8 cellular contexts compared by ENCODE assay signal in the genomic region with DNA sequence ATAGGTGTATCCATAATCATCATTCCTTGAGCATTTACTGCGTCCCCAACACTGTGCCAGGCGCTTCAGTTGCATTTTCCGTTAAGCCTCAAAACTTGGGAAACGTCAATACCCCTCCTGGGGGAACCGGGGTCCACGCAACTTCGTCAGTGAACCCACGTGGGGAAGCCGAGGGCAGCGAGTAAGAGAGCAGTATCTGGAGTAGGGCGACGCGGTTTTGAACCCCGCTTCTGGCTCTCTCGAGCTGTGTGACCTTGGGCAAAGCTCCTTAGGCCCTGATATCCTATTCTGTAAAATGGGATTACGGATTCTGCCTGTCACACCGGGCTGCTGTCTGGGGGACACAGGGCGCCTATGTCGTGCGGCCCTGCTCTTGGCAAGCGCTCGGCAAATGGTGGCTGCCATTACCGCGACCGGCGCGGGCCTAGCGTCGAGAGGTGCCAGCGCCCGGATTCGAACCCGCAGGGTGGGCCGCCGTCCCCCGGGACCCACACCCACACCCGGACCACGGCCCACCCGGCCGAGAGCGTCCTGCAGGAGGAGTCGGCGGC. TPM values are rescaled to one million over a fixed set of nuclear protein-coding genes. Genes with fewer than 3 reads are reported as not detected.
A peak's percentile ranks its signal among the peaks of the same experiment; 100 is the strongest.
DNase-seq lines count a peak whose midpoint lies in the region; ATAC-seq and TF ChIP-seq lines count a peak whose summit lies in the region.

No MANE protein-coding gene starts in this region.

- H3K27me3 ChIP-seq in BJ (ENCODE audit: control insufficient read depth, insufficient read depth, low read length) (peaks cover 5% of the 10 kb centered on the region), SJCRH30 (no peaks in the 10 kb centered on the region)

- H3K4me1 ChIP-seq in SJCRH30: peaks cover 31% of the 10 kb centered on the region; the same call in 1 of the 2 replicates

- TF ChIP-seq CTCF in BJ (IDR thresholded peaks at IDR 0.05; ENCODE audit: insufficient read depth, low read depth, low read length) (no peak), fibroblast of pulmonary artery (IDR thresholded peaks at IDR 0.05; ENCODE audit: low read length, missing control alignments) (no peak), retinal pigment epithelial cell (conservative IDR thresholded peaks at IDR 0.05; ENCODE audit: low read depth, low read length) (no peak)

- no peaks in the 10 kb centered on the region for H3K9me3 ChIP-seq in SJCRH30 (replicated peaks)

- DNase-seq in BJ (ENCODE audit: low read depth) (no peak), SJCRH30 (no peak), fibroblast of pulmonary artery (ENCODE audit: low read depth) (peak; percentile 6), retinal pigment epithelial cell (ENCODE audit: low read depth) (no peak)
- DNase-seq in stimulated activated naive CD4-positive, alpha-beta T cell (lab: John Stamatoyannopoulos, UW): no peak
- DNase-seq in stimulated activated CD4-positive, alpha-beta T cell treated with anti-CD3 and anti-CD28 coated beads, Interleukin-2, amount 100 ng/mL, for 48 hours: no peak

- CTCF ChIA-PET in BJ (lab: Yijun Ruan, JAX): interaction anchor here (1.4 to 6.4 kb wide), 3 partner anchors 19 to 24 kb away, joined by 4 to 69 read pairs (median 6); no protein-coding TSS in a partner anchor

- H3K4me3 ChIP-seq in BJ (ENCODE audit: low read depth, low read length) (peak overlapping the region; percentile 92), SJCRH30 (peak overlapping the region; percentile 91), fibroblast of pulmonary artery (replicated peaks; ENCODE audit: low read depth, low read length) (peak overlapping the region; percentile 73), retinal pigment epithelial cell (ENCODE audit: low read length) (peak overlapping the region; percentile 86)

- H3K27ac ChIP-seq in SJCRH30: peak overlapping the region; percentile 77; the same call in 1 of the 2 replicates

- peaks cover 19% of the 10 kb centered on the region for H3K36me3 ChIP-seq in BJ (ENCODE audit: control insufficient read depth, insufficient read depth, low read length)
- H3K36me3 ChIP-seq in SJCRH30: peaks cover 29% of the 10 kb centered on the region

- ATAC-seq in GM19438 (IDR thresholded peaks at IDR 0.05; ENCODE audit: low read depth, unreplicated experiment) (peak; percentile 1), HG02981 (IDR thresholded peaks at IDR 0.05; ENCODE audit: unreplicated experiment) (no peak)

- POLR2A ChIA-PET in BJ (lab: Charles Lee): no interaction called here

RNA-seq across cellular contexts. Expression of a gene that starts 0.6 kb away (rescaled TPM):
- polyA plus RNA-seq in BJ (2011; rRNA removed): 13.9 and 17.6 TPM in 2 replicates
- 21.4 and 22.4 TPM in 2 replicates for polyA minus RNA-seq in BJ (2011; rRNA and poly(A)+ RNA removed)
- 47.0 and 50.5 TPM in 2 replicates for total RNA-seq in SJCRH30 (2014; rRNA removed; shearing (Covaris generic))
